ENCODE assay signal across 8 cellular contexts in genomic region chr19:49876422-49877019, GRCh38. TPM values are rescaled to one million over a fixed set of nuclear protein-coding genes. Genes with fewer than 3 reads are reported as not detected.
DNase-seq lines count a peak whose midpoint lies in the region; ATAC-seq, FAIRE-seq and TF ChIP-seq lines count a peak whose summit lies in the region.

No MANE protein-coding gene starts in this region.

- H3K4me3 ChIP-seq in RWPE2 (ENCODE audit: severe bottlenecking) (peak overlapping the region; percentile 88), foreskin fibroblast (ENCODE audit: low read depth in 1 of 2, low read length in 2 of 2) (peak overlapping the region; percentile 83 to 85), neuron (ENCODE audit: low read length) (peak overlapping the region; percentile 80), subcutaneous abdominal adipose tissue (ENCODE audit: low read depth in 1 of 5, low read length in 5 of 5) (peak overlapping the region; percentile 86 to 100 (median 98))

- H3K9ac ChIP-seq in subcutaneous abdominal adipose tissue (ENCODE audit: low read length in 5 of 5), result peak overlapping the region; percentile 92 to 100 (median 97)

- DNase-seq in ELF-1 (ENCODE audit: low read depth, low spot score) (peak; percentile 99), H54 (ENCODE audit: insufficient read length, low spot score) (peak; percentile 65), M059J (ENCODE audit: low read depth) (peak; percentile 97), RWPE2 (ENCODE audit: low spot score) (peak; percentile 94), foreskin fibroblast (peak; percentile 98 to 99)
- DNase-seq in activated effector memory CD4-positive, alpha-beta T cell treated with Interleukin-2 at 50 U/mL for 16 hours, result peak; percentile 98

- H3K27ac ChIP-seq in RWPE2 (ENCODE audit: poor library complexity, severe bottlenecking) (peak overlapping the region; percentile 81), subcutaneous abdominal adipose tissue (ENCODE audit: low read depth, low read length) (peak overlapping the region; percentile 99)

- no peaks in the 10 kb centered on the region for H3K4me1 ChIP-seq in RWPE2 (ENCODE audit: insufficient read depth, poor library complexity, severe bottlenecking)
- H3K4me1 ChIP-seq in neuron (ENCODE audit: insufficient read depth, low read length), result peaks cover 16% of the 10 kb centered on the region
- peaks cover 3 to 36% (median 31%) of the 10 kb centered on the region in 5 donors for H3K4me1 ChIP-seq in subcutaneous abdominal adipose tissue (ENCODE audit: control insufficient read depth in 5 of 5, insufficient read depth in 5 of 5, low read length in 5 of 5)

- FAIRE-seq in H54 (lab: Jason Lieb, UNC), result no peak

- TF ChIP-seq CTCF in RWPE2 (IDR thresholded peaks at IDR 0.05; ENCODE audit: poor library complexity, severe bottlenecking) (no peak), foreskin fibroblast (IDR thresholded peaks at IDR 0.05; ENCODE audit: low read depth, low read length) (no peak)

- H3K36me3 ChIP-seq in RWPE2 (ENCODE audit: low read depth) (peaks cover 12% of the 10 kb centered on the region), neuron (ENCODE audit: insufficient read depth, low read length) (peaks cover 20% of the 10 kb centered on the region), subcutaneous abdominal adipose tissue (ENCODE audit: control insufficient read depth in 5 of 5, insufficient read depth in 5 of 5, low read length in 5 of 5) (peaks cover 0 to 48% (median 31%) of the 10 kb centered on the region in 5 donors)

- H3K27me3 ChIP-seq in RWPE2 (ENCODE audit: insufficient read depth, poor library complexity, severe bottlenecking) (no peaks in the 10 kb centered on the region), neuron (ENCODE audit: insufficient read depth, low read length) (no peaks in the 10 kb centered on the region), subcutaneous abdominal adipose tissue (ENCODE audit: control insufficient read depth in 5 of 5, insufficient read depth in 4 of 5, low read length in 5 of 5) (no peaks in the 10 kb centered on the region)

- H3K9me3 ChIP-seq in RWPE2 (ENCODE audit: severe bottlenecking) (no peaks in the 10 kb centered on the region), neuron (ENCODE audit: low read length) (no peaks in the 10 kb centered on the region), subcutaneous abdominal adipose tissue (ENCODE audit: control insufficient read depth in 5 of 5, low read length in 5 of 5) (no peaks in the 10 kb centered on the region)

- ATAC-seq in RWPE2 (ENCODE audit: low read depth), result peak; percentile 53

- peak; percentile 76; the same call in 1 of the 2 replicates for TF ChIP-seq POLR2A in H54 (IDR thresholded peaks at IDR 0.05; ENCODE audit: low read depth, low read length)

- peak overlapping the region; percentile 60 for H2AFZ ChIP-seq in neuron (ENCODE audit: low read depth, low read length)

RNA-seq across cellular contexts. Expression of gene AKT1S1, which starts 0.6 kb away (rescaled TPM):
- 13.6 and 14.8 TPM in 2 replicates for total RNA-seq in M059J (2014; rRNA removed; shearing (Covaris generic))

RNA-seq across cellular contexts. Expression of gene TBC1D17, which starts 1.0 kb away (rescaled TPM):
- total RNA-seq in M059J (2014; rRNA removed; shearing (Covaris generic)), result 8.3 and 12.2 TPM in 2 replicates

RNA-seq across cellular contexts. Expression of gene PNKP, which starts 9.1 kb away (rescaled TPM):
- total RNA-seq in M059J (2014; rRNA removed; shearing (Covaris generic)), result 19.1 and 23.9 TPM in 2 replicates

RNA-seq across cellular contexts. Expression of gene IL4I1, which starts 20.2 kb away (rescaled TPM):
- 5.9 and 12.5 TPM in 2 replicates for total RNA-seq in M059J (2014; rRNA removed; shearing (Covaris generic))

RNA-seq across cellular contexts. Expression of gene PTOV1, which starts 25.6 kb away (rescaled TPM):
- 94.0 and 107 TPM in 2 replicates for total RNA-seq in M059J (2014; rRNA removed; shearing (Covaris generic))

Comparison
In these comparisons a context has a peak if more than half of its experiments do, and no peak if none do; other contexts are left out.
1. Peak in every context shown above with its lines: DNase-seq, ATAC-seq, H3K4me3 ChIP-seq and H3K27ac ChIP-seq.